ENCODE assay signal across 8 cellular contexts in the genomic region with DNA sequence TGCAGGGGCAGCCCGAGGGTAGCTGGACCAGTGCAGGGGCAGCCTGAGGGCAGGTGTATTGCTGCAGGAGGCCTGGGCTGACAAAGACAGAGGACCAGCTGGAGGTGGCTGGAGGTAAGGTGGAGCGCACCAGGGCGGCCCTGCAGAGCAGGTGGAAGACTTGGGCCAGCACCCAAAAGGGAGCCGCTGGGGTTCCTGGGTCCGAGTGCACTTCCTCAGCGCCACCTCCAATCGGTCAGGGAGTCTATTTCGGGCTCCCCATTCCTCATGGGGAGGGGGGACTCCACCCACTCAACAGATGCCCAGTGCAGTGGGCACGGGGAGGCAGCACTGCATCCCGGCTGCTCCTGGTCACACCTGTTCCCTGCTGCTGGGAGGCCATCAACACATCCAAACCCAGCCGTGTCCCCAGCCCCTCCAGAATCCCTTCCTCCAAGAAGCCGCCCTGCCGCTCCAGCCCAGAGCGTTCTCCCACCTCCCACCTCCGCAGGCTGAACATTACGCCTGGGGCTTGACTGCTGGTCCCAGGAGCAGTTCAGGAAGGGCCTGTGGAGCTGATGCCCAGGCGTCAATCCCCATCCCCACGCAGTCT. TPM values are rescaled to one million over a fixed set of nuclear protein-coding genes. Genes with fewer than 3 reads are reported as not detected.
DNase-seq lines count a peak whose midpoint lies in the region; ATAC-seq and TF ChIP-seq lines count a peak whose summit lies in the region.

No MANE protein-coding gene starts in this region.

- intact Hi-C loops in body of pancreas (cut with DNase I) = no loop called here
- intact Hi-C loops in lower lobe of right lung (cut with DNase I) = no loop called here

- peak overlapping the region; percentile 87 to 99 for H3K4me3 ChIP-seq in body of pancreas
- H3K4me3 ChIP-seq in lower lobe of right lung = peak overlapping the region; percentile 93
- peak overlapping the region in 3 of 4 donors; percentile 92 to 99 (median 97) for H3K4me3 ChIP-seq in upper lobe of left lung

- H3K27me3 Mint-ChIP-seq in activated T-cell treated with anti-CD3 and anti-CD28 coated beads, Interleukin-2, amount 50 U/mL, for 4 hours (ENCODE audit: low read depth) = peaks cover 5% of the 10 kb centered on the region

- H3K9me3 Mint-ChIP-seq in activated T-cell treated with anti-CD3 and anti-CD28 coated beads, Interleukin-2, amount 50 U/mL, for 4 hours = peaks cover 3% of the 10 kb centered on the region

- no peaks in the 10 kb centered on the region for H3K9me3 ChIP-seq in body of pancreas
- H3K9me3 ChIP-seq in lower lobe of right lung = no peaks in the 10 kb centered on the region
- H3K9me3 ChIP-seq in upper lobe of left lung = no peaks in the 10 kb centered on the region

- no peak for DNase-seq in activated T-cell treated with anti-CD3 and anti-CD28 coated beads, Interleukin-2, amount 50 U/mL, for 4 hours
- DNase-seq in activated T-cell treated with anti-CD3 and anti-CD28 coated beads for 4 hours (no peak), body of pancreas (peak in 1 of 4 donors; percentile 21), lower lobe of right lung (no peak), upper lobe of left lung (peak; percentile 20 to 57), ureter (ENCODE audit: low spot score) (no peak), cerebellar cortex (ENCODE audit: low spot score) (no peak)

- H3K36me3 Mint-ChIP-seq in activated T-cell treated with anti-CD3 and anti-CD28 coated beads, Interleukin-2, amount 50 U/mL, for 4 hours (ENCODE audit: insufficient read depth) = peaks cover 1% of the 10 kb centered on the region

- H3K27me3 ChIP-seq in body of pancreas (no peaks in the 10 kb centered on the region), lower lobe of right lung (ENCODE audit: low read depth) (no peaks in the 10 kb centered on the region), upper lobe of left lung (no peaks in the 10 kb centered on the region)

- H3K36me3 ChIP-seq in body of pancreas (replicated peaks in 1 of 2; ENCODE audit: insufficient read depth in 1 of 2, low read depth in 2 of 2) (no peaks in the 10 kb centered on the region), lower lobe of right lung (peaks cover 28% of the 10 kb centered on the region), upper lobe of left lung (peaks cover 0 to 26% (median 12%) of the 10 kb centered on the region in 4 donors)

- H3K27ac ChIP-seq in body of pancreas (no peak overlapping the region), lower lobe of right lung (no peak overlapping the region), upper lobe of left lung (no peak overlapping the region)

- TF ChIP-seq EP300 in upper lobe of left lung (IDR thresholded peaks at IDR 0.05) = no peak

- no peak for ATAC-seq in activated T-cell treated with anti-CD3 and anti-CD28 coated beads, Interleukin-2, amount 50 U/mL, for 4 hours
- ATAC-seq in body of pancreas = no peak
- ATAC-seq in lower lobe of right lung = no peak
- no peak for ATAC-seq in upper lobe of left lung (ENCODE audit: low FRiP score in 2 of 2)
- ATAC-seq in GM19452 (IDR thresholded peaks at IDR 0.05; ENCODE audit: unreplicated experiment) = no peak

- TF ChIP-seq POLR2A in body of pancreas (IDR thresholded peaks at IDR 0.05) (no peak), upper lobe of left lung (IDR thresholded peaks at IDR 0.05) (no peak)

- H3K4me1 ChIP-seq in body of pancreas (peaks cover 27% of the 10 kb centered on the region), lower lobe of right lung (peaks cover 40% of the 10 kb centered on the region), upper lobe of left lung (peaks cover 27 to 49% (median 36%) of the 10 kb centered on the region in 4 donors)

- 50 to 51% methylated on average over 11 to 18 of the region's 18 CpGs for WGBS in body of pancreas, 2 donors
- WGBS in upper lobe of left lung, 2 donors = 77 to 84% methylated on average over 15 to 17 of the region's 18 CpGs

- H3K4me1 Mint-ChIP-seq in activated T-cell treated with anti-CD3 and anti-CD28 coated beads, Interleukin-2, amount 50 U/mL, for 4 hours (ENCODE audit: low read depth) = peaks cover 34% of the 10 kb centered on the region

- TF ChIP-seq CTCF in body of pancreas (IDR thresholded peaks at IDR 0.05) (no peak), lower lobe of right lung (IDR thresholded peaks at IDR 0.05) (no peak), upper lobe of left lung (IDR thresholded peaks at IDR 0.05) (no peak)

- peak overlapping the region; percentile 99 for H3K4me3 Mint-ChIP-seq in activated T-cell treated with anti-CD3 and anti-CD28 coated beads, Interleukin-2, amount 50 U/mL, for 4 hours

RNA-seq across cellular contexts. Expression of gene LRPAP1, which starts 1.5 kb away (rescaled TPM):
- 100 to 1,000 TPM; 111 to 145 (median 118) TPM for total RNA-seq in activated T-cell treated with anti-CD3 and anti-CD28 coated beads, Interleukin-2, amount 50 U/mL, for 4 hours
- total RNA-seq in body of pancreas (10 to 100 TPM; 82.5 to 93.9 TPM), lower lobe of right lung (224 TPM), upper lobe of left lung (100 to 1,000 TPM in 5 of 6 donors, 10 to 100 TPM in 1; 98.5 to 267 (median 251) TPM), ureter (145 TPM)

Comparison
In these comparisons a context has a peak if more than half of its experiments do, and no peak if none do; other contexts are left out.
1. DNase-seq: peak in upper lobe of left lung (2 of 2); none in activated T-cell treated with anti-CD3 and anti-CD28 coated beads, Interleukin-2, amount 50 U/mL, for 4 hours (single experiment), activated T-cell treated with anti-CD3 and anti-CD28 coated beads for 4 hours (single experiment), lower lobe of right lung (single experiment), ureter (single experiment) and cerebellar cortex (single experiment).
2. Peak in every context shown above with its lines, with median percentiles within 50 percentile points of each other: H3K4me3 ChIP-seq.